ENCODE assay signal across 19 cellular contexts in genomic region chr18:1092228-1092627, GRCh38.
DNase-seq lines count a peak whose midpoint lies in the region; ATAC-seq and TF ChIP-seq lines count a peak whose summit lies in the region.
"Had no signal": no experiment of that assay in that cellular context is flagged by ENCODE, and none has a peak within 500 bp of the region (broad histone marks: within the 10 kb centered on the region; RNA-seq: fewer than 3 reads in every experiment).

No MANE protein-coding gene starts in this region.

- peaks cover 13% of the 10 kb centered on the region for H3K9me3 ChIP-seq in mammary epithelial cell (replicated peaks; ENCODE audit: insufficient read depth, low read length)
- H3K9me3 ChIP-seq: adrenal gland had no signal

- no peak overlapping the region for H2BK120ac ChIP-seq in mesendoderm (ENCODE audit: low read depth, low read length)

- H3K27me3 ChIP-seq in mammary epithelial cell (ENCODE audit: insufficient read depth, low read length) (no peaks in the 10 kb centered on the region), mesendoderm (ENCODE audit: insufficient read depth, low read length, poor library complexity) (no peaks in the 10 kb centered on the region)
- H3K27me3 ChIP-seq: adrenal gland, stomach had no signal

- no peaks in the 10 kb centered on the region for H3K4me1 ChIP-seq in mammary epithelial cell (ENCODE audit: insufficient read depth, low read length)
- no peaks in the 10 kb centered on the region for H3K4me1 ChIP-seq in mesendoderm (ENCODE audit: control insufficient read depth, low read depth, low read length)
- H3K4me1 ChIP-seq: adrenal gland, stomach had no signal

- no peak overlapping the region for H3K27ac ChIP-seq in mammary epithelial cell (ENCODE audit: insufficient read depth, low read depth, low read length)
- no peak overlapping the region for H3K27ac ChIP-seq in mesendoderm (ENCODE audit: low read depth, low read length)
- H3K27ac ChIP-seq: adrenal gland, stomach had no signal

- in situ Hi-C loops in Caki2 (cut with HindIII; ENCODE audit: low pct_unique_long_range_greater_than_20kb, low sequenced_read_pairs), result no loop called here
- in situ Hi-C loops in mammary epithelial cell (cut with MboI; ENCODE audit: low sequenced_read_pairs in 2 of 2), result no loop called here

- no peak overlapping the region for H2AK5ac ChIP-seq in mesendoderm (ENCODE audit: low read length)

- H4K5ac ChIP-seq in mesendoderm (ENCODE audit: low read length), result no peak overlapping the region

- no peaks in the 10 kb centered on the region for H4K20me1 ChIP-seq in mammary epithelial cell (ENCODE audit: insufficient read depth, low read length)

- WGBS in mammary epithelial cell (ENCODE audit: low coverage, missing lambda C conversion rate), result 51% methylated on average over 5 of the region's 5 CpGs
- no CpG with 5 or more reads among the region's 5 CpGs for WGBS in mesendoderm (ENCODE audit: extremely low coverage, insufficient coverage, low lambda C conversion rate)

- H4K8ac ChIP-seq in mesendoderm (ENCODE audit: low read depth, low read length), result no peak overlapping the region

- no peak overlapping the region for H3K4me2 ChIP-seq in mammary epithelial cell (ENCODE audit: insufficient read depth, low read depth, low read length)
- H3K4me2 ChIP-seq in mesendoderm (ENCODE audit: low read length), result no peak overlapping the region

- CTCF ChIA-PET in mammary epithelial cell (lab: Charles Lee; ENCODE audit: low non-redundant PET), result no interaction called here

- no peak overlapping the region for H3K9ac ChIP-seq in mammary epithelial cell (ENCODE audit: insufficient read depth, low read length)
- no peak overlapping the region for H3K9ac ChIP-seq in mesendoderm (ENCODE audit: low read length)

- no peak overlapping the region for H2BK5ac ChIP-seq in mesendoderm (ENCODE audit: low read length)

- H3K79me2 ChIP-seq in mammary epithelial cell (ENCODE audit: insufficient read depth, low read length) (no peaks in the 10 kb centered on the region), mesendoderm (ENCODE audit: control insufficient read depth, insufficient read depth, low read length) (no peaks in the 10 kb centered on the region)

- H3K4me3 ChIP-seq in mammary epithelial cell (replicated peaks in 1 of 3; ENCODE audit: insufficient read depth in 1 of 3, low read depth in 2 of 3, low read length in 3 of 3) (no peak overlapping the region), mesendoderm (ENCODE audit: low read length) (no peak overlapping the region)
- H3K4me3 ChIP-seq: adrenal gland, stomach had no signal

- H3K36me3 ChIP-seq in mammary epithelial cell (ENCODE audit: insufficient read depth, low read length), result no peaks in the 10 kb centered on the region
- no peaks in the 10 kb centered on the region for H3K36me3 ChIP-seq in mesendoderm (ENCODE audit: control insufficient read depth, insufficient read depth, low read length)
- H3K36me3 ChIP-seq: adrenal gland, stomach had no signal

- no TSS peak for BruUV-seq in mammary epithelial cell (replicated peaks; lab: Mats Ljungman, UMichigan)

- TF ChIP-seq CTCF in mammary epithelial cell (conservative IDR thresholded peaks at IDR 0.05 in 1 of 2, IDR thresholded peaks at IDR 0.05 in 1 of 2; ENCODE audit: extremely low read depth in 1 of 2, insufficient read depth in 1 of 2, low read depth in 1 of 2, low read length in 2 of 2), result no peak

- no peaks in the 10 kb centered on the region for H3K79me1 ChIP-seq in mesendoderm (ENCODE audit: low read length)

- H3K4ac ChIP-seq in mesendoderm (ENCODE audit: low read depth, low read length), result no peak overlapping the region

- H2BK15ac ChIP-seq in mesendoderm (replicated peaks; ENCODE audit: low read depth), result no peak overlapping the region

- no peak overlapping the region for H2AFZ ChIP-seq in mammary epithelial cell (ENCODE audit: low read depth, low read length)

- H3K23ac ChIP-seq in mesendoderm (ENCODE audit: low read length), result no peak overlapping the region

- H3K56ac ChIP-seq in mesendoderm (ENCODE audit: low read length), result no peak overlapping the region

- dilution Hi-C loops in mammary epithelial cell (cut with HindIII; ENCODE audit: low sequenced_read_pairs), result no loop called here

- intact Hi-C loops in mammary epithelial cell (cut with micrococcal nuclease), result no loop called here

- no peak overlapping the region for H3K18ac ChIP-seq in mesendoderm (ENCODE audit: low read length)

- ATAC-seq in GM18517 (IDR thresholded peaks at IDR 0.05; ENCODE audit: unreplicated experiment), result no peak
- no peak for ATAC-seq in GM19455 (IDR thresholded peaks at IDR 0.05; ENCODE audit: unreplicated experiment)
- ATAC-seq: activated T-helper 17 cell treated with anti-CD3 and anti-CD28 coated beads, Interleukin-2, amount 50 U/mL, for 72 hours; right cardiac atrium had no signal

- DNase-seq in Caki2 (ENCODE audit: low read depth), result peak; percentile 27
- DNase-seq in HuH-7 (ENCODE audit: low spot score), result peak; percentile 35
- DNase-seq in mammary epithelial cell, result peak; percentile 0
- DNase-seq in mesendoderm, result peak; percentile 42
- DNase-seq in NCI-H524 (lab: John Stamatoyannopoulos, UW), result no peak
- DNase-seq in SIG-M5 (lab: John Stamatoyannopoulos, UW), result no peak
- DNase-seq: adrenal gland; central memory CD4-positive, alpha-beta T cell; effector CD4-positive, alpha-beta T cell; EL; kidney glomerular epithelial cell; NCI-H146; NCI-H226; nucleus accumbens; right cardiac atrium; stomach had no signal

Comparison
In these comparisons a context has a peak if more than half of its experiments do, and no peak if none do; other contexts are left out.
1. DNase-seq: peak in Caki2 (single experiment), HuH-7 (single experiment), mammary epithelial cell (single experiment) and mesendoderm (single experiment); none in NCI-H524 (0 of 2) and SIG-M5 (single experiment).